2 cellular contexts compared by ENCODE assay signal in genomic region chr12:55789893-55790292, GRCh38.
A peak's percentile ranks its signal among the peaks of the same experiment; 100 is the strongest.
TF ChIP-seq lines count a peak whose summit lies in the region.

No MANE protein-coding gene starts in this region.

TF ChIP-seq in A549, 52 proteins besides CTCF, POLR2A, EP300 and RAD21:
- TF ChIP-seq MAFK (IDR thresholded peaks at IDR 0.05; ENCODE audit: partially characterized antibody) (peak; percentile 87), HEYL (CRISPR knock-in tag; IDR thresholded peaks at IDR 0.05) (no peak), PHF8 (IDR thresholded peaks at IDR 0.05; ENCODE audit: borderline replicate concordance, low read depth) (no peak)
TF ChIP-seq in A549: peak in this region for 1.

TF ChIP-seq in K562, 482 proteins besides CTCF, POLR2A, EP300 and RAD21:
- TF ChIP-seq CTBP1 (IDR thresholded peaks at IDR 0.05; ENCODE audit: borderline replicate concordance) (no peak), THRA (IDR thresholded peaks at IDR 0.05) (no peak), ZFPM2 (CRISPR knock-in tag; IDR thresholded peaks at IDR 0.05) (no peak), TEAD1 (CRISPR knock-in tag; IDR thresholded peaks at IDR 0.05) (no peak), UBTF (IDR thresholded peaks at IDR 0.05; ENCODE audit: borderline replicate concordance in 1 of 2, low read depth in 2 of 2, low read length in 2 of 2) (no peak), HDAC3 (IDR thresholded peaks at IDR 0.05; ENCODE audit: borderline replicate concordance, partially characterized antibody) (no peak), MTA2 (IDR thresholded peaks at IDR 0.05; ENCODE audit: low read depth) (no peak), CBFA2T2 (conservative IDR thresholded peaks at IDR 0.05) (no peak), STAT5A (IDR thresholded peaks at IDR 0.05; ENCODE audit: borderline replicate concordance, low read length) (no peak), MAFK (IDR thresholded peaks at IDR 0.05; ENCODE audit: low read length) (peak; percentile 85), RBM15 (IDR thresholded peaks at IDR 0.05; ENCODE audit: insufficient read depth, low read length) (no peak), CGGBP1 (CRISPR knock-in tag; IDR thresholded peaks at IDR 0.05) (no peak), JUND (IDR thresholded peaks at IDR 0.05; ENCODE audit: borderline replicate concordance, low read depth, low read length) (no peak), JUND (tag; IDR thresholded peaks at IDR 0.05; ENCODE audit: borderline replicate concordance, low read depth, low read length) (no peak), MAFF (IDR thresholded peaks at IDR 0.05; ENCODE audit: low read length) (peak; percentile 77), FOSL1 (tag; conservative IDR thresholded peaks at IDR 0.05) (no peak), C11orf30 (IDR thresholded peaks at IDR 0.05; ENCODE audit: low read depth) (peak; percentile 70), TFE3 (CRISPR knock-in tag; IDR thresholded peaks at IDR 0.05) (no peak), ZBED1 (IDR thresholded peaks at IDR 0.05) (no peak), TEAD2 (tag; IDR thresholded peaks at IDR 0.05) (no peak), ID3 (CRISPR knock-in tag; IDR thresholded peaks at IDR 0.05) (no peak), ID3 (tag; IDR thresholded peaks at IDR 0.05) (no peak), ZKSCAN3 (CRISPR knock-in tag; IDR thresholded peaks at IDR 0.05) (no peak), SIN3B (IDR thresholded peaks at IDR 0.05; ENCODE audit: low read depth) (no peak), MTA3 (IDR thresholded peaks at IDR 0.05; ENCODE audit: borderline replicate concordance) (no peak), ILK (tag; IDR thresholded peaks at IDR 0.05; ENCODE audit: borderline replicate concordance, low read depth) (no peak), THAP12 (CRISPR knock-in tag; IDR thresholded peaks at IDR 0.05) (no peak), CHD2 (IDR thresholded peaks at IDR 0.05; ENCODE audit: low read depth, low read length) (no peak), ZNF316 (IDR thresholded peaks at IDR 0.05) (peak; percentile 90), HDGF (IDR thresholded peaks at IDR 0.05) (no peak), ZZZ3 (IDR thresholded peaks at IDR 0.05) (no peak), BRF1 (IDR thresholded peaks at IDR 0.05; ENCODE audit: borderline replicate concordance, extremely low read depth, insufficient read length) (no peak), KDM1A (IDR thresholded peaks at IDR 0.05) (no peak), ZNF3 (CRISPR knock-in tag; IDR thresholded peaks at IDR 0.05) (no peak), ERF (CRISPR knock-in tag; IDR thresholded peaks at IDR 0.05) (no peak), ARNT (IDR thresholded peaks at IDR 0.05) (no peak), HNRNPH1 (optimal IDR thresholded peaks at IDR 0.05; ENCODE audit: low read depth, low read length) (no peak), ZNF41 (CRISPR knock-in tag; conservative IDR thresholded peaks at IDR 0.05) (no peak), MAFG (tag; conservative IDR thresholded peaks at IDR 0.05) (peak; percentile 58), ILF3 (IDR thresholded peaks at IDR 0.05; ENCODE audit: borderline replicate concordance) (no peak), ZNF780A (CRISPR knock-in tag; IDR thresholded peaks at IDR 0.05) (no peak), TCF7L2 (IDR thresholded peaks at IDR 0.05; ENCODE audit: low read depth, low read length) (no peak), ZBTB1 (CRISPR knock-in tag; IDR thresholded peaks at IDR 0.05; ENCODE audit: borderline replicate concordance, low read depth) (no peak)
- TF ChIP-seq, protein P1, sequence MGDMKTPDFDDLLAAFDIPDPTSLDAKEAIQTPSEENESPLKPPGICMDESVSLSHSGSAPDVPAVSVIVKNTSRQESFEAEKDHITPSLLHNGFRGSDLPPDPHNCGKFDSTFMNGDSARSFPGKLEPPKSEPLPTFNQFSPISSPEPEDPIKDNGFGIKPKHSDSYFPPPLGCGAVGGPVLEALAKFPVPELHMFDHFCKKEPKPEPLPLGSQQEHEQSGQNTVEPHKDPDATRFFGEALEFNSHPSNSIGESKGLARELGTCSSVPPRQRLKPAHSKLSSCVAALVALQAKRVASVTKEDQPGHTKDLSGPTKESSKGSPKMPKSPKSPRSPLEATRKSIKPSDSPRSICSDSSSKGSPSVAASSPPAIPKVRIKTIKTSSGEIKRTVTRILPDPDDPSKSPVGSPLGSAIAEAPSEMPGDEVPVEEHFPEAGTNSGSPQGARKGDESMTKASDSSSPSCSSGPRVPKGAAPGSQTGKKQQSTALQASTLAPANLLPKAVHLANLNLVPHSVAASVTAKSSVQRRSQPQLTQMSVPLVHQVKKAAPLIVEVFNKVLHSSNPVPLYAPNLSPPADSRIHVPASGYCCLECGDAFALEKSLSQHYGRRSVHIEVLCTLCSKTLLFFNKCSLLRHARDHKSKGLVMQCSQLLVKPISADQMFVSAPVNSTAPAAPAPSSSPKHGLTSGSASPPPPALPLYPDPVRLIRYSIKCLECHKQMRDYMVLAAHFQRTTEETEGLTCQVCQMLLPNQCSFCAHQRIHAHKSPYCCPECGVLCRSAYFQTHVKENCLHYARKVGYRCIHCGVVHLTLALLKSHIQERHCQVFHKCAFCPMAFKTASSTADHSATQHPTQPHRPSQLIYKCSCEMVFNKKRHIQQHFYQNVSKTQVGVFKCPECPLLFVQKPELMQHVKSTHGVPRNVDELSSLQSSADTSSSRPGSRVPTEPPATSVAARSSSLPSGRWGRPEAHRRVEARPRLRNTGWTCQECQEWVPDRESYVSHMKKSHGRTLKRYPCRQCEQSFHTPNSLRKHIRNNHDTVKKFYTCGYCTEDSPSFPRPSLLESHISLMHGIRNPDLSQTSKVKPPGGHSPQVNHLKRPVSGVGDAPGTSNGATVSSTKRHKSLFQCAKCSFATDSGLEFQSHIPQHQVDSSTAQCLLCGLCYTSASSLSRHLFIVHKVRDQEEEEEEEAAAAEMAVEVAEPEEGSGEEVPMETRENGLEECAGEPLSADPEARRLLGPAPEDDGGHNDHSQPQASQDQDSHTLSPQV (IDR thresholded peaks at IDR 0.05): no peak
